In genomic region chr3:186369217-186369616, GRCh38 we compare ENCODE assay signal across 4 cellular contexts. TPM values are rescaled to one million over a fixed set of nuclear protein-coding genes. Genes with fewer than 3 reads are reported as not detected.
"Had no signal": no experiment of that assay in that cellular context is flagged by ENCODE, and none has a peak within 500 bp of the region (broad histone marks: within the 10 kb centered on the region; RNA-seq: fewer than 3 reads in every experiment).

No MANE protein-coding gene starts in this region.

- H3K4me2 ChIP-seq: GM23338 had no signal

- ATAC-seq: GM23338, HepG2 had no signal

- H2AFZ ChIP-seq: GM23338 had no signal

- H3K4me3 ChIP-seq: GM23338 had no signal

- DNase-seq: H9, HCEC 1CT had no signal

RNA-seq across cellular contexts. Expression of gene DGKG, which starts 7.2 kb away (rescaled TPM):
- total RNA-seq: H9 had no signal
